Comparison of ENCODE assay signal across 8 cellular contexts in the genomic region with DNA sequence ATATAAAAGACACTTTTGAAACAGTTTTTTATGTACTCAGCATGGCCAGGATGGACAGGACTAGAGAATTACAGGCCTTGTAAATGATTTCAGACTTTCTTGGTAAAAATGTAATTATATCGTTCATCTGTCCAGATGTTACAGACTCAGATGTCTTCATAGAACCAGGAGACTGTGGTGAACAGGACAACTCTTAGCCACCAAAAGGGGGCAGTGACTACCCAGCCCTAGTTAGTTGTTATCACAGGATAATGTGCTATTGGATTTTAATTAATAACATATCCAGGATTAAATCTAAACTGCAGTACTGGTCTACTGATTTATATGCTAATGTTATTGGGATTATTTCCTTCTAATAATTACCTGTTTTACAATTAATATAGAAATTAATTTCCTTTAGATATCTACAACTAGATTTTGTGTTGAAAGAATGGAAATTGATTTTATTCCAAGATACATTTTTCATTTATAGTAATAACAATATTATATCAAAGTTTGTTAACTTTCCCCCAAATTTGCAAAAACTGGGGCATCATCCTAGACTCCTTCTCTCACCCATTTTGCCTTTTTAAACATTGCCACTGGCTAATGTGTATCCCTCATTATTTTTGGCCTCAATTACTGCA.
DNase-seq lines count a peak whose midpoint lies in the region; FAIRE-seq and TF ChIP-seq lines count a peak whose summit lies in the region.

No MANE protein-coding gene starts in this region.

- no peak for FAIRE-seq in urothelium cell line (lab: Jason Lieb, UNC)

- H3K36me3 Mint-ChIP-seq in brain: peaks cover 46% of the 10 kb centered on the region

- TF ChIP-seq CTCF in brain (conservative IDR thresholded peaks at IDR 0.05): peak; percentile 72 to 77

- DNase-seq in DMS 273 (lab: John Stamatoyannopoulos, UW; ENCODE audit: unreplicated experiment): peak; percentile 52
- DNase-seq in DMS 273 treated with DMSO at 0.1 percent for 48 hours (lab: John Stamatoyannopoulos, UW): no peak
- peak; percentile 18 for DNase-seq in LoVo (ENCODE audit: low spot score)
- peak; percentile 33 for DNase-seq in kidney glomerular epithelial cell (lab: John Stamatoyannopoulos, UW)
- DNase-seq in urothelium cell line (ENCODE audit: low spot score): peak; percentile 16
- DNase-seq in SKM-1 (lab: John Stamatoyannopoulos, UW; ENCODE audit: unreplicated experiment): no peak
- no peak for DNase-seq in stimulated activated CD8-positive, alpha-beta memory T cell treated with anti-CD3 and anti-CD28 coated beads, Interleukin-4, amount 100 ng/mL, for 48 hours

- H3K9me3 Mint-ChIP-seq in brain: no peaks in the 10 kb centered on the region

- no peaks in the 10 kb centered on the region for H3K27me3 Mint-ChIP-seq in brain

- H3K27ac Mint-ChIP-seq in brain: peak overlapping the region in 1 of 5 experiments; percentile 20

- H3K4me3 Mint-ChIP-seq in brain: no peak overlapping the region

- no peaks in the 10 kb centered on the region for H3K4me1 Mint-ChIP-seq in brain

Comparison
In these comparisons a context has a peak if more than half of its experiments do, and no peak if none do; other contexts are left out.
1. DNase-seq: peak in DMS 273 (single experiment), LoVo (single experiment), kidney glomerular epithelial cell (single experiment) and urothelium cell line (single experiment); none in DMS 273 treated with DMSO at 0.1 percent for 48 hours (single experiment), SKM-1 (single experiment) and stimulated activated CD8-positive, alpha-beta memory T cell treated with anti-CD3 and anti-CD28 coated beads, Interleukin-4, amount 100 ng/mL, for 48 hours (single experiment).